1 cellular context compared by ENCODE assay signal in the genomic region with DNA sequence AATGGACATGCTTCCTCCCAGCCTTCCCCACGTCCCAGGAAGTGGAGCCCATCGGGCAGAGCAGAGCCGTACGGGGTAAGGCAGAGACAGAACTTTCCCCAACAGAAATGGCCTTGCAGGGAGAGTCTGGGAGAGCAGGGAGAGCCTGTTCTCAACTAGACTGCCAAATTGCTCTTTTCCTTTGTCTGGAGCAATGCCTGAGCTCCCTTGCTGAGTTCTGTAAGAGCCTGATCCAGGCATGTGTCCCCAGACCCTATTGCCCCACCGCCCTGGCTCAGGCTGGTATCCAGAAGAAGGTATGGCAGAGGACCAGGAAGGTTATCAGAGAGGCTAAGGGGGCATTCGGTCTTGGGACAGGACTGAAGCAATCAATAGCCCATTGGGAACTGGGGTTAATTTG.
TF ChIP-seq lines count a peak whose summit lies in the region.

No MANE protein-coding gene starts in this region.

TF ChIP-seq in HepG2, 621 proteins besides CTCF, POLR2A, EP300 and RAD21 (continued from another document):
- TF ChIP-seq ADNP (CRISPR knock-in tag; IDR thresholded peaks at IDR 0.05) (no peak), ZNF644 (CRISPR knock-in tag; IDR thresholded peaks at IDR 0.05; ENCODE audit: low read depth) (no peak)
